In genomic region chr17:73343168-73343634, GRCh38 we compare ENCODE assay signal across 9 cellular contexts. TPM values are rescaled to one million over a fixed set of nuclear protein-coding genes. Genes with fewer than 3 reads are reported as not detected.
DNase-seq lines count a peak whose midpoint lies in the region; ATAC-seq and TF ChIP-seq lines count a peak whose summit lies in the region.
"Had no signal": no experiment of that assay in that cellular context is flagged by ENCODE, and none has a peak within 500 bp of the region (broad histone marks: within the 10 kb centered on the region; RNA-seq: fewer than 3 reads in every experiment).

No MANE protein-coding gene starts in this region.

- no peak for TF ChIP-seq POLR2A in adrenal gland (IDR thresholded peaks at IDR 0.05)

- ATAC-seq in GM18868 (IDR thresholded peaks at IDR 0.05; ENCODE audit: unreplicated experiment), result no peak

- peak overlapping the region; percentile 10 to 50 (median 24) for H3K9ac ChIP-seq in skeletal muscle tissue (ENCODE audit: low read depth in 1 of 3, low read length in 3 of 3)

- TF ChIP-seq CTCF in adrenal gland (IDR thresholded peaks at IDR 0.05) (no peak), GM10266 (IDR thresholded peaks at IDR 0.05; ENCODE audit: control insufficient read depth, insufficient read depth, low read depth, missing control alignments) (no peak)

- H3K4me1 ChIP-seq in adrenal gland (replicated peaks in 1 of 2) (peaks cover 4 to 27% of the 10 kb centered on the region in 2 donors), skeletal muscle tissue (ENCODE audit: control insufficient read depth in 3 of 3, insufficient read depth in 3 of 3, low read length in 3 of 3) (peaks cover 11 to 37% (median 16%) of the 10 kb centered on the region in 3 donors)

- no peak overlapping the region for H3K4me3 ChIP-seq in adrenal gland
- peak overlapping the region in 1 of 3 donors; percentile 35 for H3K4me3 ChIP-seq in skeletal muscle tissue (ENCODE audit: low read length in 3 of 3)

- H3K27ac ChIP-seq in adrenal gland (peak overlapping the region in 2 of 5 donors; percentile 75 to 82), skeletal muscle tissue (ENCODE audit: low read depth, low read length) (peak overlapping the region; percentile 11)

- intact Hi-C loops in adrenal gland (cut with DNase I), result no loop called here

- H3K36me3 ChIP-seq in adrenal gland (replicated peaks in 1 of 2) (no peaks in the 10 kb centered on the region), skeletal muscle tissue (ENCODE audit: control insufficient read depth in 3 of 3, insufficient read depth in 3 of 3, low read length in 3 of 3) (no peaks in the 10 kb centered on the region)

- H3K27me3 ChIP-seq in adrenal gland (no peaks in the 10 kb centered on the region), skeletal muscle tissue (ENCODE audit: control insufficient read depth in 3 of 3, insufficient read depth in 3 of 3, low read length in 3 of 3) (peaks cover 0 to 10% (median 0%) of the 10 kb centered on the region in 3 donors)

- 59 to 74% (median 67%) methylated on average over 12 to 17 of the region's 17 CpGs for WGBS in adrenal gland, 4 donors

- peak; percentile 19 for DNase-seq in GOT3 (lab: John Stamatoyannopoulos, UW)
- DNase-seq in adrenal gland, result peak in 5 of 7 donors; percentile 41 to 85 (median 45)
- DNase-seq in hippocampal formation (lab: John Stamatoyannopoulos, UW), result peak; percentile 82 to 83
- DNase-seq in GM10266 (ENCODE audit: extremely low spot score), result no peak
- no peak for DNase-seq in activated CD4-positive, CD25-positive, alpha-beta regulatory T cell (lab: John Stamatoyannopoulos, UW)
- DNase-seq in GM19238 (ENCODE audit: insufficient read length, low spot score), result no peak
- DNase-seq: activated naive CD4-positive, alpha-beta T cell treated with anti-CD3 and anti-CD28 coated beads for 36 hours had no signal

- H3K9me3 ChIP-seq in adrenal gland (replicated peaks in 1 of 3) (no peaks in the 10 kb centered on the region), skeletal muscle tissue (ENCODE audit: control insufficient read depth in 3 of 3, low read length in 3 of 3) (no peaks in the 10 kb centered on the region)

RNA-seq across cellular contexts. Expression of gene CDC42EP4, which starts 31.4 kb away (rescaled TPM):
- total RNA-seq in adrenal gland (100 to 1,000 TPM in 6 of 8 donors, 10 to 100 TPM in 2; 87.4 to 172 (median 118) TPM), skeletal muscle tissue (18.8 TPM)
- 10 to 100 TPM; 24.4 to 43.0 (median 37.6) TPM for polyA plus RNA-seq in adrenal gland

Comparison
In these comparisons a context has a peak if more than half of its experiments do, and no peak if none do; other contexts are left out.
1. DNase-seq: peak in GOT3 (single experiment), adrenal gland (5 of 7) and hippocampal formation (2 of 2); none in GM10266 (single experiment), activated CD4-positive, CD25-positive, alpha-beta regulatory T cell (0 of 4) and GM19238 (single experiment).